ENCODE assay signal across 8 cellular contexts in genomic region chr2:200483729-200484198, GRCh38. TPM values are rescaled to one million over a fixed set of nuclear protein-coding genes. Genes with fewer than 3 reads are reported as not detected.
DNase-seq lines count a peak whose midpoint lies in the region; ATAC-seq and TF ChIP-seq lines count a peak whose summit lies in the region.

No MANE protein-coding gene starts in this region.

- H4K91ac ChIP-seq in neuronal stem cell (ENCODE audit: low read depth, low read length, poor library complexity) = no peak overlapping the region

- no peak overlapping the region for H2BK120ac ChIP-seq in neuronal stem cell (ENCODE audit: low read depth, low read length)

- H2BK15ac ChIP-seq in neuronal stem cell (ENCODE audit: low read length) = no peak overlapping the region

- DNase-seq in stimulated activated CD4-positive, alpha-beta T cell treated with anti-CD3 and anti-CD28 coated beads, Interleukin-4, amount 100 ng/mL, for 1 hour = peak; percentile 21
- no peak for DNase-seq in stimulated activated CD4-positive, alpha-beta T cell treated with anti-CD3 and anti-CD28 coated beads, Interleukin-4, amount 100 ng/mL, for 4 hours
- DNase-seq in NB4 (ENCODE audit: low read depth) (peak; percentile 62), neuronal stem cell (ENCODE audit: low spot score) (no peak)
- DNase-seq in activated CD8-positive, alpha-beta T cell treated with anti-CD3 and anti-CD28 coated beads for 36 hours = peak; percentile 58
- DNase-seq in NK-92 treated with Interleukin-12 subunit alpha and Interleukin-12 subunit beta, amount 100 ng/mL, for 24 hours (lab: John Stamatoyannopoulos, UW) = no peak

- H3K27ac Mint-ChIP-seq in activated CD8-positive, alpha-beta T cell treated with anti-CD3 and anti-CD28 coated beads for 36 hours = no peak overlapping the region

- TF ChIP-seq RAD21 in liver (IDR thresholded peaks at IDR 0.05) = peak; percentile 60 to 66

- no peak overlapping the region for H3K4me2 ChIP-seq in neuronal stem cell (ENCODE audit: insufficient read depth, low read length, poor library complexity, severe bottlenecking)

- TF ChIP-seq POLR2A in NB4 (IDR thresholded peaks at IDR 0.05; ENCODE audit: extremely low read depth, insufficient read length) = no peak

- peak; percentile 62 for TF ChIP-seq CTCF in NB4 (IDR thresholded peaks at IDR 0.05; ENCODE audit: low read depth, low read length)
- TF ChIP-seq CTCF in activated CD8-positive, alpha-beta T cell treated with anti-CD3 and anti-CD28 coated beads for 36 hours (IDR thresholded peaks at IDR 0.05) = peak; percentile 41
- TF ChIP-seq CTCF in liver (IDR thresholded peaks at IDR 0.05; ENCODE audit: low read depth, low read length, missing input control) = peak; percentile 36

- no peak overlapping the region for H3K14ac ChIP-seq in neuronal stem cell (ENCODE audit: low read length)

- H3K4me3 ChIP-seq in NB4 (ENCODE audit: low read depth, low read length) (no peak overlapping the region), liver (ENCODE audit: low read depth in 1 of 3, low read length in 3 of 3) (no peak overlapping the region), neuronal stem cell (ENCODE audit: low read length in 2 of 2) (no peak overlapping the region)

- no peak overlapping the region for H2AK5ac ChIP-seq in neuronal stem cell (ENCODE audit: low read depth, low read length)

- no peak overlapping the region for H3K23ac ChIP-seq in neuronal stem cell (ENCODE audit: low read depth, low read length, poor library complexity)

- no peak overlapping the region for H2AFZ ChIP-seq in neuronal stem cell (ENCODE audit: low read length)

- H2BK5ac ChIP-seq in neuronal stem cell (ENCODE audit: low read length) = no peak overlapping the region

- H3K36me3 ChIP-seq in liver (ENCODE audit: control insufficient read depth in 4 of 4, insufficient read depth in 3 of 4, low read depth in 1 of 4, low read length in 3 of 4) = peaks cover 1 to 13% (median 4%) of the 10 kb centered on the region in 4 donors
- H3K36me3 ChIP-seq in neuronal stem cell (replicated peaks in 1 of 2; ENCODE audit: control insufficient read depth in 2 of 2, insufficient read depth in 2 of 2, low read length in 2 of 2) = peaks cover 0 to 11% of the 10 kb centered on the region in 2 donors

- H3K9me3 ChIP-seq in liver (ENCODE audit: control insufficient read depth in 4 of 4, low read length in 3 of 4) (no peaks in the 10 kb centered on the region), neuronal stem cell (replicated peaks in 1 of 2; ENCODE audit: control insufficient read depth in 2 of 2, insufficient read depth in 1 of 2, low read depth in 1 of 2, low read length in 2 of 2) (no peaks in the 10 kb centered on the region)

- H3K9me3 Mint-ChIP-seq in activated CD8-positive, alpha-beta T cell treated with anti-CD3 and anti-CD28 coated beads for 36 hours = no peaks in the 10 kb centered on the region

- peak; percentile 52 for ATAC-seq in HG02588 (IDR thresholded peaks at IDR 0.05; ENCODE audit: unreplicated experiment)
- peak; percentile 71 for ATAC-seq in activated CD8-positive, alpha-beta T cell treated with anti-CD3 and anti-CD28 coated beads for 36 hours

- no peaks in the 10 kb centered on the region for H3K27me3 ChIP-seq in liver (ENCODE audit: control insufficient read depth in 4 of 4, insufficient read depth in 4 of 4, low read length in 3 of 4)
- H3K27me3 ChIP-seq in neuronal stem cell (ENCODE audit: control insufficient read depth in 3 of 3, insufficient read depth in 3 of 3, low read depth in 1 of 3, low read length in 3 of 3) = no peaks in the 10 kb centered on the region

- H3K9ac ChIP-seq in liver (ENCODE audit: low read depth in 1 of 2, low read length in 2 of 2) (no peak overlapping the region), neuronal stem cell (ENCODE audit: low read depth, low read length, poor library complexity) (no peak overlapping the region)

- no peaks in the 10 kb centered on the region for H3K79me1 ChIP-seq in neuronal stem cell (ENCODE audit: low read depth, low read length)

- no peak overlapping the region for H3K18ac ChIP-seq in neuronal stem cell (ENCODE audit: low read length)

- H3K36me3 Mint-ChIP-seq in activated CD8-positive, alpha-beta T cell treated with anti-CD3 and anti-CD28 coated beads for 36 hours (ENCODE audit: low read depth) = no peaks in the 10 kb centered on the region

- no peaks in the 10 kb centered on the region for H3K27me3 Mint-ChIP-seq in activated CD8-positive, alpha-beta T cell treated with anti-CD3 and anti-CD28 coated beads for 36 hours

- H3K4me1 ChIP-seq in liver (ENCODE audit: control insufficient read depth in 4 of 4, insufficient read depth in 4 of 4, low read length in 3 of 4) = peaks cover 0 to 5% (median 3%) of the 10 kb centered on the region in 4 donors
- peaks cover 2% of the 10 kb centered on the region in 2 donors for H3K4me1 ChIP-seq in neuronal stem cell (ENCODE audit: control insufficient read depth in 2 of 2, insufficient read depth in 1 of 2, low read depth in 1 of 2, low read length in 2 of 2)

- no peak overlapping the region for H4K8ac ChIP-seq in neuronal stem cell (ENCODE audit: low read depth, low read length)

- H3K4me3 Mint-ChIP-seq in activated CD8-positive, alpha-beta T cell treated with anti-CD3 and anti-CD28 coated beads for 36 hours = no peak overlapping the region

- CTCF ChIA-PET in activated CD8-positive, alpha-beta T cell treated with anti-CD3 and anti-CD28 coated beads for 36 hours (lab: Charles Lee) = interaction anchor here (0.9 to 7.0 kb wide), 18 partner anchors 10 to 694 kb away, joined by 3 to 50 read pairs (median 5); partner anchors contain the start of gene SGO2

- WGBS in liver = 41% methylated on average over 4 of the region's 4 CpGs
- WGBS in neuronal stem cell (ENCODE audit: extremely low coverage in 2 of 2, insufficient read length in 2 of 2, insufficient replicate concordance in 1 of 2), 2 donors = no CpG with 5 or more reads among the region's 4 CpGs

- no peak overlapping the region for H3K4ac ChIP-seq in neuronal stem cell (ENCODE audit: low read length)

- no peak overlapping the region for H2BK12ac ChIP-seq in neuronal stem cell (ENCODE audit: low read length)

- POLR2A ChIA-PET in activated CD8-positive, alpha-beta T cell treated with anti-CD3 and anti-CD28 coated beads for 36 hours (lab: Charles Lee) = interaction anchor here (0.5 to 1.0 kb wide), 2 partner anchors 19 to 469 kb away, joined by 3 to 4 read pairs; no protein-coding TSS in a partner anchor

- intact Hi-C loops in activated CD8-positive, alpha-beta T cell treated with anti-CD3 and anti-CD28 coated beads for 36 hours (cut with micrococcal nuclease) = no loop called here

- H3K27ac ChIP-seq in liver (ENCODE audit: low read depth in 1 of 2, low read length in 2 of 2) (no peak overlapping the region), neuronal stem cell (replicated peaks; ENCODE audit: low read length) (no peak overlapping the region)

- H3K4me1 Mint-ChIP-seq in activated CD8-positive, alpha-beta T cell treated with anti-CD3 and anti-CD28 coated beads for 36 hours (ENCODE audit: low read depth) = no peaks in the 10 kb centered on the region

TF ChIP-seq in liver, 16 proteins besides CTCF, POLR2A, EP300 and RAD21:
- TF ChIP-seq NR2F2 (IDR thresholded peaks at IDR 0.05) (no peak), RXRA (IDR thresholded peaks at IDR 0.05) (no peak), HNF4A (conservative IDR thresholded peaks at IDR 0.05) (no peak), TAF1 (conservative IDR thresholded peaks at IDR 0.05) (no peak), SP1 (IDR thresholded peaks at IDR 0.05) (no peak), GABPA (IDR thresholded peaks at IDR 0.05 in 1 of 2, conservative IDR thresholded peaks at IDR 0.05 in 1 of 2) (no peak), FOXA1 (IDR thresholded peaks at IDR 0.05) (no peak)
- TF ChIP-seq, protein P1, sequence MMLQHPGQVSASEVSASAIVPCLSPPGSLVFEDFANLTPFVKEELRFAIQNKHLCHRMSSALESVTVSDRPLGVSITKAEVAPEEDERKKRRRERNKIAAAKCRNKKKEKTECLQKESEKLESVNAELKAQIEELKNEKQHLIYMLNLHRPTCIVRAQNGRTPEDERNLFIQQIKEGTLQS (IDR thresholded peaks at IDR 0.05) = no peak
- TF ChIP-seq, protein P2, sequence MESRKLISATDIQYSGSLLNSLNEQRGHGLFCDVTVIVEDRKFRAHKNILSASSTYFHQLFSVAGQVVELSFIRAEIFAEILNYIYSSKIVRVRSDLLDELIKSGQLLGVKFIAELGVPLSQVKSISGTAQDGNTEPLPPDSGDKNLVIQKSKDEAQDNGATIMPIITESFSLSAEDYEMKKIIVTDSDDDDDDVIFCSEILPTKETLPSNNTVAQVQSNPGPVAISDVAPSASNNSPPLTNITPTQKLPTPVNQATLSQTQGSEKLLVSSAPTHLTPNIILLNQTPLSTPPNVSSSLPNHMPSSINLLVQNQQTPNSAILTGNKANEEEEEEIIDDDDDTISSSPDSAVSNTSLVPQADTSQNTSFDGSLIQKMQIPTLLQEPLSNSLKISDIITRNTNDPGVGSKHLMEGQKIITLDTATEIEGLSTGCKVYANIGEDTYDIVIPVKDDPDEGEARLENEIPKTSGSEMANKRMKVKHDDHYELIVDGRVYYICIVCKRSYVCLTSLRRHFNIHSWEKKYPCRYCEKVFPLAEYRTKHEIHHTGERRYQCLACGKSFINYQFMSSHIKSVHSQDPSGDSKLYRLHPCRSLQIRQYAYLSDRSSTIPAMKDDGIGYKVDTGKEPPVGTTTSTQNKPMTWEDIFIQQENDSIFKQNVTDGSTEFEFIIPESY (IDR thresholded peaks at IDR 0.05) = no peak
- TF ChIP-seq, protein P3, sequence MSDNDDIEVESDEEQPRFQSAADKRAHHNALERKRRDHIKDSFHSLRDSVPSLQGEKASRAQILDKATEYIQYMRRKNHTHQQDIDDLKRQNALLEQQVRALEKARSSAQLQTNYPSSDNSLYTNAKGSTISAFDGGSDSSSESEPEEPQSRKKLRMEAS (IDR thresholded peaks at IDR 0.05) = no peak

RNA-seq across cellular contexts. Expression of gene KCTD18, which starts 26.1 kb away (rescaled TPM):
- 10 to 100 TPM; 15.2 to 16.7 TPM for total RNA-seq in activated CD8-positive, alpha-beta T cell treated with anti-CD3 and anti-CD28 coated beads for 36 hours
- total RNA-seq in liver = 1 to 10 TPM; 7.8 to 7.9 TPM
- 1 to 10 TPM; 4.4 to 5.2 TPM for polyA plus RNA-seq in liver
- 5.7 TPM for polyA plus RNA-seq in neuronal stem cell (2013, experiment 1 of 2)
- polyA plus RNA-seq in neuronal stem cell (2013, experiment 2 of 2) = 5.0 TPM

RNA-seq across cellular contexts. Expression of gene SGO2, which starts 42.2 kb away (rescaled TPM):
- 10 to 100 TPM; 50.2 to 58.4 TPM for total RNA-seq in activated CD8-positive, alpha-beta T cell treated with anti-CD3 and anti-CD28 coated beads for 36 hours
- 10 to 100 TPM in 1 of 2 donors, under 1 TPM in 1; 0.67 to 14.9 TPM for total RNA-seq in liver
- under 1 TPM; 0.58 to 0.88 TPM for polyA plus RNA-seq in liver
- polyA plus RNA-seq in neuronal stem cell (2013, experiment 1 of 2) = 49.7 TPM
- 50.8 TPM for polyA plus RNA-seq in neuronal stem cell (2013, experiment 2 of 2)

Comparison
In these comparisons a context has a peak if more than half of its experiments do, and no peak if none do; other contexts are left out.
1. DNase-seq: peak in stimulated activated CD4-positive, alpha-beta T cell treated with anti-CD3 and anti-CD28 coated beads, Interleukin-4, amount 100 ng/mL, for 1 hour (single experiment), NB4 (single experiment) and activated CD8-positive, alpha-beta T cell treated with anti-CD3 and anti-CD28 coated beads for 36 hours (single experiment); none in stimulated activated CD4-positive, alpha-beta T cell treated with anti-CD3 and anti-CD28 coated beads, Interleukin-4, amount 100 ng/mL, for 4 hours (0 of 2), neuronal stem cell (single experiment) and NK-92 treated with Interleukin-12 subunit alpha and Interleukin-12 subunit beta, amount 100 ng/mL, for 24 hours (single experiment).
2. Peak in every context shown above with its lines, with median percentiles within 50 percentile points of each other: CTCF ChIP-seq.